Comparison of ENCODE assay signal across 29 cellular contexts in genomic region chr9:2281803-2282185, GRCh38.
DNase-seq lines count a peak whose midpoint lies in the region; ATAC-seq and TF ChIP-seq lines count a peak whose summit lies in the region.
"Had no signal": no experiment of that assay in that cellular context is flagged by ENCODE, and none has a peak within 500 bp of the region (broad histone marks: within the 10 kb centered on the region; RNA-seq: fewer than 3 reads in every experiment).

No MANE protein-coding gene starts in this region.

- peaks cover 8% of the 10 kb centered on the region for H3K79me2 ChIP-seq in mesendoderm (ENCODE audit: control insufficient read depth, insufficient read depth, low read length)

- H3K4ac ChIP-seq in mesendoderm (ENCODE audit: low read depth, low read length), result no peak overlapping the region

- H3K23ac ChIP-seq in mesendoderm (ENCODE audit: low read length), result no peak overlapping the region

- peak overlapping the region; percentile 78 for H3K27ac ChIP-seq in mesendoderm (ENCODE audit: low read depth, low read length)
- H3K27ac ChIP-seq: gastrocnemius medialis, HL-60, left ventricle myocardium inferior, SK-N-MC, skin epidermis, WERI-Rb-1 had no signal

- H2BK5ac ChIP-seq in mesendoderm (ENCODE audit: low read length), result peak overlapping the region; percentile 48

- no peak overlapping the region for H4K8ac ChIP-seq in mesendoderm (ENCODE audit: low read depth, low read length)

- no CpG with 5 or more reads among the region's 2 CpGs for WGBS in mesendoderm (ENCODE audit: extremely low coverage, insufficient coverage, low lambda C conversion rate)

- H2BK15ac ChIP-seq in mesendoderm (replicated peaks; ENCODE audit: low read depth), result peak overlapping the region; percentile 88

- peak; percentile 79 for DNase-seq in Daoy (ENCODE audit: low read depth)
- peak; percentile 61 for DNase-seq in M059J (ENCODE audit: low read depth)
- peak; percentile 72 for DNase-seq in fibroblast of the aortic adventitia (ENCODE audit: low read depth)
- DNase-seq in mesendoderm, result peak; percentile 89
- DNase-seq in activated CD8-positive, alpha-beta memory T cell treated with anti-CD3 and anti-CD28 coated beads, Interleukin-2, amount 50 U/mL, for 48 hours, result no peak
- DNase-seq: activated CD4-positive, alpha-beta T cell treated with anti-CD3 and anti-CD28 coated beads, Interleukin-2, amount 50 U/mL, for 1 hour; AML-193; CD8-positive, alpha-beta memory T cell; DMS53; effector memory CD4-positive, alpha-beta T cell; gastrocnemius medialis; left ventricle myocardium inferior; MM.1S; mucosa of descending colon; NCI-H146; NCI-H2171; NCI-H524 treated with DMSO at 0.1 percent for 48 hours; stimulated activated CD4-positive, alpha-beta T cell treated with anti-CD3 and anti-CD28 coated beads, Interleukin-2, amount 100 ng/mL, for 24 hours; stimulated activated naive B cell treated with anti-CD40 and anti-IgM and Interleukin-4, amounts not matched to agents 10 μg/mL and 1 μg/mL and 100 μg/mL, for 72 hours; WERI-Rb-1 had no signal

- H3K56ac ChIP-seq in mesendoderm (ENCODE audit: low read length), result peak overlapping the region; percentile 39

- peaks cover 10% of the 10 kb centered on the region for H3K4me1 ChIP-seq in mesendoderm (ENCODE audit: control insufficient read depth, low read depth, low read length)
- H3K4me1 ChIP-seq: left ventricle myocardium inferior had no signal

- TF ChIP-seq CTCF in fibroblast of the aortic adventitia (IDR thresholded peaks at IDR 0.05; ENCODE audit: insufficient read depth, low read length), result no peak

- ATAC-seq in GM21825 (IDR thresholded peaks at IDR 0.05; ENCODE audit: unreplicated experiment) (no peak), GM21423 (IDR thresholded peaks at IDR 0.05; ENCODE audit: unreplicated experiment) (no peak), GM19395 (IDR thresholded peaks at IDR 0.05; ENCODE audit: unreplicated experiment) (no peak)
- ATAC-seq: esophagus mucosa; gastrocnemius medialis; GM12878; K562; mucosa of descending colon; stimulated activated naive B cell treated with anti-CD40 and anti-IgM and Interleukin-4, amounts not matched to agents 10 μg/mL and 1 μg/mL and 100 μg/mL, for 72 hours had no signal

- H4K5ac ChIP-seq in mesendoderm (ENCODE audit: low read length), result no peak overlapping the region

- H3K36me3 ChIP-seq in mesendoderm (ENCODE audit: control insufficient read depth, insufficient read depth, low read length), result no peaks in the 10 kb centered on the region
- H3K36me3 ChIP-seq: gastrocnemius medialis, left ventricle myocardium inferior, WERI-Rb-1 had no signal

- no peak overlapping the region for H3K4me2 ChIP-seq in mesendoderm (ENCODE audit: low read length)

- H3K4me3 ChIP-seq in fibroblast of the aortic adventitia (ENCODE audit: low read depth, low read length) (no peak overlapping the region), mesendoderm (ENCODE audit: low read length) (no peak overlapping the region)
- H3K4me3 ChIP-seq: gastrocnemius medialis, GM12878, K562, left ventricle myocardium inferior, mucosa of descending colon, SK-N-MC, skin epidermis had no signal

- peak overlapping the region; percentile 98 for H2BK120ac ChIP-seq in mesendoderm (ENCODE audit: low read depth, low read length)

- no peaks in the 10 kb centered on the region for H3K79me1 ChIP-seq in mesendoderm (ENCODE audit: low read length)

- H3K27me3 ChIP-seq in mesendoderm (ENCODE audit: insufficient read depth, low read length, poor library complexity), result no peaks in the 10 kb centered on the region
- H3K27me3 ChIP-seq: gastrocnemius medialis had no signal

- H2AK5ac ChIP-seq in mesendoderm (ENCODE audit: low read length), result no peak overlapping the region

- peak overlapping the region; percentile 95 for H3K18ac ChIP-seq in mesendoderm (ENCODE audit: low read length)

- peak overlapping the region; percentile 14 for H3K9ac ChIP-seq in mesendoderm (ENCODE audit: low read length)
